Comparison of ENCODE assay signal across 24 cellular contexts in the genomic region with DNA sequence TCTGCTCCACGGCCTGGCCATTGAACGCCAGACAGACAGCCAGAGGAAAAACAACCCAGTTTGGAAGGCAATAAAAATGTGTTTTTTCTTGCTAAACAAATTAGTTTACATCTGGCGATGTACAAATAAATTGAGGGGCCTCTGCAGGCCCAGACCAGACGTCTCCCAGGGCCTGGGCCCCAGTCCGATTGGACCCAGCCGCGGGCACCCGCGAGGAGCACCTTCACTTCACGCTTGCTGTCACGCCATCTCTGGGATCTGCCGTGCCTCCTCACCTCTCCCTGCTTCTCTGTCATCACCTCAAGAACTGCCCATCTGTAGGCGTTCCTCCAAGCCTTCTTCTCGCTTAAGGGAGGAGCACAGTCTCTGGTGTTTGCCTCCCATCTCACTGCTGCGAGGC.
"Had no signal": no experiment of that assay in that cellular context is flagged by ENCODE, and none has a peak within 500 bp of the region (broad histone marks: within the 10 kb centered on the region; RNA-seq: fewer than 3 reads in every experiment).

No MANE protein-coding gene starts in this region.

- H3K27ac Mint-ChIP-seq: dendritic cell treated with granulocyte-macrophage colony-stimulating factor and Interleukin-4, amounts not matched to agents 40 ng/mL and 50 ng/mL, for 4 days; endodermal cell had no signal

- H3K27me3 Mint-ChIP-seq: dendritic cell treated with granulocyte-macrophage colony-stimulating factor and Interleukin-4, amounts not matched to agents 40 ng/mL and 50 ng/mL, for 4 days had no signal

- H3K9me3 Mint-ChIP-seq: dendritic cell treated with granulocyte-macrophage colony-stimulating factor and Interleukin-4, amounts not matched to agents 40 ng/mL and 50 ng/mL, for 4 days; effector memory CD8-positive, alpha-beta T cell; endodermal cell had no signal

- H3K36me3 ChIP-seq: colonic mucosa, esophagus muscularis mucosa, esophagus squamous epithelium, gastrocnemius medialis, gastroesophageal sphincter, heart left ventricle had no signal

- H3K27ac ChIP-seq: colonic mucosa, coronary artery, dorsolateral prefrontal cortex, epithelial cell of prostate, esophagus muscularis mucosa, esophagus squamous epithelium, foreskin keratinocyte, gastrocnemius medialis, gastroesophageal sphincter, heart left ventricle had no signal

- ATAC-seq: effector memory CD8-positive, alpha-beta T cell; esophagus mucosa; foreskin keratinocyte; gastrocnemius medialis; gastroesophageal sphincter; heart left ventricle had no signal

- DNase-seq: colonic mucosa; cortex of kidney; dermis blood vessel endothelial cell; dorsolateral prefrontal cortex; effector CD4-positive, alpha-beta T cell; effector CD8-positive, alpha-beta T cell; effector memory CD4-positive, alpha-beta T cell; effector memory CD8-positive, alpha-beta T cell; endodermal cell; erythroblast; esophagus squamous epithelium; foreskin fibroblast; foreskin keratinocyte; foreskin melanocyte; gastrocnemius medialis; glutamatergic neuron; head of caudate nucleus; heart left ventricle had no signal

- H3K4me3 ChIP-seq: colonic mucosa, coronary artery, dorsolateral prefrontal cortex, esophagus muscularis mucosa, esophagus squamous epithelium, gastrocnemius medialis, gastroesophageal sphincter, heart left ventricle had no signal

- H3K4me3 Mint-ChIP-seq: dendritic cell treated with granulocyte-macrophage colony-stimulating factor and Interleukin-4, amounts not matched to agents 40 ng/mL and 50 ng/mL, for 4 days; effector memory CD8-positive, alpha-beta T cell; endodermal cell had no signal

- H3K9me3 ChIP-seq: colonic mucosa, esophagus muscularis mucosa, esophagus squamous epithelium, gastrocnemius medialis, gastroesophageal sphincter, heart left ventricle had no signal

- H3K27me3 ChIP-seq: colonic mucosa had no signal

- H3K4me1 ChIP-seq: foreskin keratinocyte, gastrocnemius medialis had no signal
